10 cellular contexts compared by ENCODE assay signal in genomic region chr15:92879949-92880725, GRCh38. TPM values are rescaled to one million over a fixed set of nuclear protein-coding genes. Genes with fewer than 3 reads are reported as not detected.
DNase-seq lines count a peak whose midpoint lies in the region; TF ChIP-seq lines count a peak whose summit lies in the region.
"Had no signal": no experiment of that assay in that cellular context is flagged by ENCODE, and none has a peak within 500 bp of the region (broad histone marks: within the 10 kb centered on the region; RNA-seq: fewer than 3 reads in every experiment).

No MANE protein-coding gene starts in this region.

- H3K36me3 ChIP-seq in mammary epithelial cell (ENCODE audit: insufficient read depth, low read length), result no peaks in the 10 kb centered on the region
- H3K36me3 ChIP-seq in neutrophil, result no peaks in the 10 kb centered on the region

- intact Hi-C loops in CD14-positive monocyte (cut with micrococcal nuclease) (loop anchor here (5.0 kb wide), 2 partner anchors 33 to 73 kb away; no protein-coding TSS in a partner anchor), mammary epithelial cell (cut with micrococcal nuclease) (loop anchor here (10.0 kb wide), 1 partner anchor 685 kb away; no protein-coding TSS in a partner anchor)

- H3K27ac ChIP-seq in mammary epithelial cell (ENCODE audit: insufficient read depth, low read depth, low read length), result no peak overlapping the region
- H3K27ac ChIP-seq in neutrophil, result peak overlapping the region; percentile 100

- DNase-seq in CD14-positive monocyte (ENCODE audit: low spot score) (no peak), NCI-H187 (lab: John Stamatoyannopoulos, UW) (peak; percentile 59 to 81), mammary epithelial cell (no peak), kidney glomerular epithelial cell (lab: John Stamatoyannopoulos, UW) (no peak), NCI-H1048 (lab: John Stamatoyannopoulos, UW) (no peak), NCI-H748 treated with DMSO at 0.1 percent for 48 hours (lab: John Stamatoyannopoulos, UW) (no peak), NOMO-1 treated with dmso at 0.1 percent for 144 hours (lab: John Stamatoyannopoulos, UW; ENCODE audit: unreplicated experiment) (no peak)
- DNase-seq: activated CD4-positive, CD25-positive, alpha-beta regulatory T cell treated with anti-CD3 and anti-CD28 coated beads, Interleukin-2, amount 50 U/mL, for 72 hours had no signal

- H3K36me3 Mint-ChIP-seq in CD14-positive monocyte, result peaks cover 7 to 10% of the 10 kb centered on the region in 2 donors

- CTCF ChIA-PET in mammary epithelial cell (lab: Charles Lee; ENCODE audit: low non-redundant PET), result no interaction called here

- H3K4me2 ChIP-seq in mammary epithelial cell (ENCODE audit: insufficient read depth, low read depth, low read length), result no peak overlapping the region

- peaks cover 29% of the 10 kb centered on the region for H3K4me1 Mint-ChIP-seq in CD14-positive monocyte

- BruUV-seq in mammary epithelial cell (replicated peaks; lab: Mats Ljungman, UMichigan), result no TSS peak

- H3K4me3 Mint-ChIP-seq in CD14-positive monocyte, result no peak overlapping the region
- H3K4me3 Mint-ChIP-seq: memory B cell had no signal

- peaks cover 26% of the 10 kb centered on the region for H3K79me2 ChIP-seq in mammary epithelial cell (ENCODE audit: insufficient read depth, low read length)

- H3K9me3 Mint-ChIP-seq in CD14-positive monocyte, result peaks cover 0 to 2% (median 0%) of the 10 kb centered on the region in 7 donors
- H3K9me3 Mint-ChIP-seq: memory B cell had no signal

- H3K4me3 ChIP-seq in mammary epithelial cell (replicated peaks in 1 of 3; ENCODE audit: insufficient read depth in 1 of 3, low read depth in 2 of 3, low read length in 3 of 3) (no peak overlapping the region), neutrophil (ENCODE audit: low read depth in 1 of 2, low read length in 1 of 2) (no peak overlapping the region)

- in situ Hi-C loops in mammary epithelial cell (cut with MboI; ENCODE audit: low sequenced_read_pairs in 2 of 2), result loop anchor here in 1 of 2 donors (5.0 kb wide), 1 partner anchor 68 kb away; no protein-coding TSS in a partner anchor

- dilution Hi-C loops in mammary epithelial cell (cut with HindIII; ENCODE audit: low sequenced_read_pairs), result no loop called here

- H3K9me3 ChIP-seq in mammary epithelial cell (replicated peaks; ENCODE audit: insufficient read depth, low read length) (no peaks in the 10 kb centered on the region), neutrophil (no peaks in the 10 kb centered on the region)

- no peak overlapping the region for H3K9ac ChIP-seq in mammary epithelial cell (ENCODE audit: insufficient read depth, low read length)

- WGBS in mammary epithelial cell (ENCODE audit: low coverage, missing lambda C conversion rate), result 95% methylated on average over 7 of the region's 7 CpGs

- peaks cover 15% of the 10 kb centered on the region for H3K4me1 ChIP-seq in mammary epithelial cell (ENCODE audit: insufficient read depth, low read length)
- peaks cover 25 to 31% of the 10 kb centered on the region in 2 experiments for H3K4me1 ChIP-seq in neutrophil (ENCODE audit: control insufficient read depth in 1 of 2, insufficient read depth in 1 of 2, low read depth in 1 of 2, low read length in 1 of 2)

- H3K27me3 ChIP-seq in mammary epithelial cell (ENCODE audit: insufficient read depth, low read length), result no peaks in the 10 kb centered on the region
- no peaks in the 10 kb centered on the region for H3K27me3 ChIP-seq in neutrophil

- H3K27me3 Mint-ChIP-seq in CD14-positive monocyte (ENCODE audit: low read depth in 3 of 3), result no peaks in the 10 kb centered on the region
- H3K27me3 Mint-ChIP-seq: memory B cell had no signal

- no peaks in the 10 kb centered on the region for H4K20me1 ChIP-seq in mammary epithelial cell (ENCODE audit: insufficient read depth, low read length)

- peak overlapping the region in 4 of 7 donors; percentile 21 to 67 (median 54) for H3K27ac Mint-ChIP-seq in CD14-positive monocyte
- H3K27ac Mint-ChIP-seq: memory B cell had no signal

- TF ChIP-seq CTCF in CD14-positive monocyte (IDR thresholded peaks at IDR 0.05) (no peak), mammary epithelial cell (conservative IDR thresholded peaks at IDR 0.05 in 1 of 2, IDR thresholded peaks at IDR 0.05 in 1 of 2; ENCODE audit: extremely low read depth in 1 of 2, insufficient read depth in 1 of 2, low read depth in 1 of 2, low read length in 2 of 2) (no peak), neutrophil (IDR thresholded peaks at IDR 0.05) (no peak)

- peak overlapping the region; percentile 91 for H2AFZ ChIP-seq in mammary epithelial cell (ENCODE audit: low read depth, low read length)

RNA-seq across cellular contexts. Expression of gene CHD2, which starts 20.0 kb away (rescaled TPM):
- polyA plus RNA-seq in CD14-positive monocyte (10 to 100 TPM in 1 of 2 donors, 1 to 10 TPM in 1; 9.6 to 11.4 TPM), mammary epithelial cell (16.9 TPM)
- 100 to 1,000 TPM in 1 of 2 donors, 10 to 100 TPM in 1; 65.0 to 103 TPM for total RNA-seq in mammary epithelial cell
- polyA minus RNA-seq in mammary epithelial cell, result 67.0 TPM

Comparison
In these comparisons a context has a peak if more than half of its experiments do, and no peak if none do; other contexts are left out.
1. DNase-seq: peak in NCI-H187 (2 of 2); none in CD14-positive monocyte (single experiment), mammary epithelial cell (single experiment), kidney glomerular epithelial cell (single experiment), NCI-H1048 (single experiment), NCI-H748 treated with DMSO at 0.1 percent for 48 hours (single experiment) and NOMO-1 treated with dmso at 0.1 percent for 144 hours (single experiment).